In genomic region chr4:81921757-81922159, GRCh38 we compare ENCODE assay signal across 21 cellular contexts.
DNase-seq lines count a peak whose midpoint lies in the region; ATAC-seq, FAIRE-seq and TF ChIP-seq lines count a peak whose summit lies in the region.
"Had no signal": no experiment of that assay in that cellular context is flagged by ENCODE, and none has a peak within 500 bp of the region (broad histone marks: within the 10 kb centered on the region; RNA-seq: fewer than 3 reads in every experiment).

No MANE protein-coding gene starts in this region.

- DNase-seq in COR-L47 (lab: John Stamatoyannopoulos, UW) (peak; percentile 60), NCI-H82 treated with DMSO at 0.1 percent for 48 hours (lab: John Stamatoyannopoulos, UW; ENCODE audit: unreplicated experiment) (peak; percentile 78), left kidney (ENCODE audit: low read depth, low spot score) (peak; percentile 15), epidermal melanocyte (ENCODE audit: insufficient read length, low spot score) (no peak), H54 (ENCODE audit: insufficient read length, low spot score) (no peak), transverse colon (no peak)
- DNase-seq: activated B cell treated with CpG ODN at 0.5 μM for 24 hours; activated CD8-positive, alpha-beta T cell treated with anti-CD3 and anti-CD28 coated beads for 36 hours; activated T-cell treated with anti-CD3 and anti-CD28 coated beads, Interleukin-2, amount 50 U/mL, for 4 hours; CD8-positive, alpha-beta memory T cell; colonic mucosa; foreskin melanocyte; left lung; NCI-H1930; NCI-H524 treated with DMSO at 0.1 percent for 48 hours; PC-3; SJCRH30; T-helper 2 cell; upper lobe of left lung had no signal

- peaks cover 3% of the 10 kb centered on the region for H3K27me3 ChIP-seq in transverse colon
- H3K27me3 ChIP-seq: colonic mucosa, left lung, upper lobe of left lung had no signal

- in situ Hi-C loops in transverse colon (cut with MboI; ENCODE audit: low pct_ligation_motif_present in 1 of 4, low pct_unique_long_range_greater_than_20kb in 1 of 4, low sequenced_read_pairs in 3 of 4) = no loop called here

- intact Hi-C loops in transverse colon (cut with DNase I; ENCODE audit: low total_unique reads) = no loop called here

- H3K36me3 ChIP-seq in transverse colon = no peaks in the 10 kb centered on the region
- H3K36me3 ChIP-seq: colonic mucosa, left lung, upper lobe of left lung had no signal

- 60 to 73% methylated on average over 1 to 4 of the region's 4 CpGs for WGBS in transverse colon (ENCODE audit: low coverage in 1 of 2), 2 donors

- H3K9me3 ChIP-seq in transverse colon = no peaks in the 10 kb centered on the region
- H3K9me3 ChIP-seq: colonic mucosa, left lung, SJCRH30, upper lobe of left lung had no signal

- ATAC-seq in GM21529 (IDR thresholded peaks at IDR 0.05; ENCODE audit: unreplicated experiment) (peak; percentile 46), GM21526 (IDR thresholded peaks at IDR 0.05; ENCODE audit: low FRiP score, unreplicated experiment) (no peak)
- ATAC-seq: activated CD8-positive, alpha-beta T cell treated with anti-CD3 and anti-CD28 coated beads for 36 hours; activated T-cell treated with anti-CD3 and anti-CD28 coated beads, Interleukin-2, amount 50 U/mL, for 4 hours; left lung; PC-3 had no signal

- TF ChIP-seq POLR2A in H54 (IDR thresholded peaks at IDR 0.05; ENCODE audit: low read depth, low read length) = no peak
- no peak for TF ChIP-seq POLR2A in transverse colon (IDR thresholded peaks at IDR 0.05)

- TF ChIP-seq CTCF in transverse colon (IDR thresholded peaks at IDR 0.05) = no peak

- no peak for TF ChIP-seq EP300 in transverse colon (IDR thresholded peaks at IDR 0.05; ENCODE audit: low read depth)

- no peak overlapping the region for H3K4me3 ChIP-seq in transverse colon
- H3K4me3 ChIP-seq: colonic mucosa, left lung, SJCRH30, upper lobe of left lung had no signal

- H3K4me1 ChIP-seq in transverse colon = no peaks in the 10 kb centered on the region
- H3K4me1 ChIP-seq: colonic mucosa, left lung, SJCRH30, upper lobe of left lung had no signal

- FAIRE-seq in H54 (lab: Jason Lieb, UNC) = no peak

- no peak overlapping the region for H3K27ac ChIP-seq in transverse colon
- H3K27ac ChIP-seq: colonic mucosa, left lung, SJCRH30, upper lobe of left lung had no signal

Comparison
In these comparisons a context has a peak if more than half of its experiments do, and no peak if none do; other contexts are left out.
1. DNase-seq: peak in COR-L47 (single experiment), NCI-H82 treated with DMSO at 0.1 percent for 48 hours (single experiment) and left kidney (single experiment); none in epidermal melanocyte (single experiment), H54 (single experiment) and transverse colon (single experiment).